ENCODE assay signal across 15 cellular contexts in the genomic region with DNA sequence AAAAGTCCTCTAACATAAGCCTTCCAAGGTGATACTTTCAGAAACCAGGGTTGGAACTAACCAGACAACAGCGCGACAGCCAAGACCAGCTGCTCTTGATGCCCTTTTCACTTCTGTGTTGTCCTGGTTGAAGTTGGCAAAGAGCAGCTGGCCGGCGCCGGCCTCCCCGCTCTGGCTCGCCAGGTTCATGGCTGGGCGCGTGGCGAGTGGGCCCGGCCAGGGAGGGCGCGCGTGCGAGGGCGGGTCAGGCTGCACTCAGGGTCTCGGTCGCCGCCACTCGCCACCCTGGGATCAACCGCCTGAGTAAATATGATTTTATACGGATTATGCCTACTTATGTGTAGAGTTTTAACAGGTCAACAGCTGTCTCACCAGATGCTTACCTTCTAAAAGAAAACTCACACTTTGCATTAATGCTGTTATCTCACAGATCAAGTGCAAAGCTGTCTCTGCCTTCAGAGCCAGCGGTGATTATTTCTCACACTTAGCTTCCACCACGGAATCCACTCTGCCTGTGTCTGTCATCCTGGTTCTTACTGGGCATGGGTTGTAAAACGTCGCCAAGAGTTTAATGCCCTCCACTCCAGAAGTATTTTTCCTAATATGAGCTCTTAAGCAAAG. TPM values are rescaled to one million over a fixed set of nuclear protein-coding genes. Genes with fewer than 3 reads are reported as not detected.
A peak's percentile ranks its signal among the peaks of the same experiment; 100 is the strongest.
DNase-seq lines count a peak whose midpoint lies in the region; ATAC-seq, FAIRE-seq and TF ChIP-seq lines count a peak whose summit lies in the region.
"Had no signal": no experiment of that assay in that cellular context is flagged by ENCODE, and none has a peak within 500 bp of the region (broad histone marks: within the 10 kb centered on the region; RNA-seq: fewer than 3 reads in every experiment).

No MANE protein-coding gene starts in this region.

- H3K9me3 ChIP-seq in adipocyte (ENCODE audit: control insufficient read depth, low read length) = no peaks in the 10 kb centered on the region
- no peaks in the 10 kb centered on the region for H3K9me3 ChIP-seq in skeletal muscle satellite cell (replicated peaks; ENCODE audit: low read length)
- H3K9me3 ChIP-seq: body of pancreas, Peyer's patch had no signal

- H3K4me2 ChIP-seq in skeletal muscle satellite cell (ENCODE audit: low read length) = peak overlapping the region; percentile 19

- H3K4me3 ChIP-seq in adipocyte (ENCODE audit: low read length) = no peak overlapping the region
- H3K4me3 ChIP-seq in skeletal muscle satellite cell (ENCODE audit: low read length) = no peak overlapping the region
- H3K4me3 ChIP-seq: body of pancreas, Peyer's patch had no signal

- FAIRE-seq in D721Med (lab: Jason Lieb, UNC) = peak; percentile 86

- H3K36me3 ChIP-seq in adipocyte (ENCODE audit: control insufficient read depth, insufficient read depth, low read length, severe bottlenecking) (peaks cover 48% of the 10 kb centered on the region), skeletal muscle satellite cell (ENCODE audit: insufficient read depth, low read length) (peaks cover 45% of the 10 kb centered on the region)

- peaks cover 25% of the 10 kb centered on the region for H3K4me1 Mint-ChIP-seq in activated naive CD4-positive, alpha-beta T cell treated with anti-CD3 and anti-CD28 coated beads for 36 hours (ENCODE audit: low read depth)

- no peak overlapping the region for H3K27ac Mint-ChIP-seq in activated naive CD4-positive, alpha-beta T cell treated with anti-CD3 and anti-CD28 coated beads for 36 hours

- peaks cover 14% of the 10 kb centered on the region for H3K4me1 ChIP-seq in adipocyte (ENCODE audit: control insufficient read depth, insufficient read depth, low read length)
- H3K4me1 ChIP-seq in skeletal muscle satellite cell (ENCODE audit: control insufficient read depth, insufficient read depth, low read length) = peaks cover 17% of the 10 kb centered on the region
- H3K4me1 ChIP-seq: body of pancreas had no signal

- peak; percentile 91 for ATAC-seq in left lobe of liver
- ATAC-seq in GM18517 (IDR thresholded peaks at IDR 0.05; ENCODE audit: unreplicated experiment) = no peak

- H3K36me3 Mint-ChIP-seq in activated naive CD4-positive, alpha-beta T cell treated with anti-CD3 and anti-CD28 coated beads for 36 hours (ENCODE audit: low read depth) = peaks cover 17% of the 10 kb centered on the region

- H3K27me3 ChIP-seq in adipocyte (replicated peaks; ENCODE audit: control insufficient read depth, insufficient read depth, low read length) (no peaks in the 10 kb centered on the region), skeletal muscle satellite cell (ENCODE audit: control insufficient read depth, insufficient read depth, low read length) (no peaks in the 10 kb centered on the region)
- H3K27me3 ChIP-seq: body of pancreas, Peyer's patch had no signal

- DNase-seq in D721Med (ENCODE audit: insufficient read length, low spot score) (peak; percentile 88), adipocyte (ENCODE audit: low read depth) (no peak), left lobe of liver (ENCODE audit: low spot score) (peak; percentile 77), OCI-M1 (lab: John Stamatoyannopoulos, UW) (no peak), ecto neural progenitor cell (ENCODE audit: low spot score) (no peak)
- DNase-seq in activated naive CD4-positive, alpha-beta T cell treated with anti-CD3 and anti-CD28 coated beads for 36 hours = no peak
- DNase-seq: activated CD4-positive, CD25-positive, alpha-beta regulatory T cell; activated gamma-delta T cell treated with Interleukin-2 at 50 U/mL for 16 hours; CD4-positive, alpha-beta T cell; NCI-H2081 treated with DMSO at 0.1 percent for 48 hours; NCI-H748 treated with DMSO at 0.1 percent for 48 hours; Peyer's patch had no signal

- no peak overlapping the region for H3K4me3 Mint-ChIP-seq in activated naive CD4-positive, alpha-beta T cell treated with anti-CD3 and anti-CD28 coated beads for 36 hours
- H3K4me3 Mint-ChIP-seq: CD4-positive, alpha-beta T cell had no signal

- H3K9ac ChIP-seq in adipocyte (ENCODE audit: low read length) = peak overlapping the region; percentile 47
- H3K9ac ChIP-seq in skeletal muscle satellite cell (ENCODE audit: low read depth, low read length) = peak overlapping the region; percentile 42

- CTCF ChIA-PET in activated naive CD4-positive, alpha-beta T cell treated with anti-CD3 and anti-CD28 coated beads for 36 hours (lab: Charles Lee) = interaction anchor here (0.8 to 3.5 kb wide), 7 partner anchors 12 to 109 kb away, joined by 3 to 17 read pairs (median 4); no protein-coding TSS in a partner anchor

- intact Hi-C loops in activated naive CD4-positive, alpha-beta T cell treated with anti-CD3 and anti-CD28 coated beads for 36 hours (cut with micrococcal nuclease) = loop anchor here (2.0 kb wide), 2 partner anchors 70 to 140 kb away; partner anchors contain the start of gene NT5C

- H3K9me3 Mint-ChIP-seq in activated naive CD4-positive, alpha-beta T cell treated with anti-CD3 and anti-CD28 coated beads for 36 hours = no peaks in the 10 kb centered on the region
- H3K9me3 Mint-ChIP-seq: CD4-positive, alpha-beta T cell had no signal

- no peak for TF ChIP-seq CTCF in D721Med (IDR thresholded peaks at IDR 0.05; ENCODE audit: insufficient read depth, missing control alignments)

- H3K27me3 Mint-ChIP-seq in activated naive CD4-positive, alpha-beta T cell treated with anti-CD3 and anti-CD28 coated beads for 36 hours (ENCODE audit: low read depth) = no peaks in the 10 kb centered on the region
- H3K27me3 Mint-ChIP-seq: CD4-positive, alpha-beta T cell had no signal

RNA-seq across cellular contexts. Expression of gene KCTD2, which starts 13.5 kb away (rescaled TPM):
- total RNA-seq in left lobe of liver = 7.0 TPM
- total RNA-seq in skeletal muscle satellite cell (2012; rRNA removed) = 10.4 and 10.5 TPM in 2 replicates
- total RNA-seq in activated naive CD4-positive, alpha-beta T cell treated with anti-CD3 and anti-CD28 coated beads for 36 hours = 10 to 100 TPM; 18.7 to 20.8 TPM

RNA-seq across cellular contexts. Expression of gene ATP5PD, which starts 13.8 kb away (rescaled TPM):
- total RNA-seq in left lobe of liver = 177 TPM
- 421 and 460 TPM in 2 replicates for total RNA-seq in skeletal muscle satellite cell (2012; rRNA removed)
- 100 to 1,000 TPM; 227 to 249 TPM for total RNA-seq in activated naive CD4-positive, alpha-beta T cell treated with anti-CD3 and anti-CD28 coated beads for 36 hours

RNA-seq across cellular contexts. Expression of gene SLC16A5, which starts 27.2 kb away (rescaled TPM):
- total RNA-seq in left lobe of liver = 1.2 TPM
- 4.6 and 5.7 TPM in 2 replicates for total RNA-seq in skeletal muscle satellite cell (2012; rRNA removed)
- 1 to 10 TPM; 2.5 to 3.1 TPM for total RNA-seq in activated naive CD4-positive, alpha-beta T cell treated with anti-CD3 and anti-CD28 coated beads for 36 hours

RNA-seq across cellular contexts. Expression of gene MRPL58, which starts 48.1 kb away (rescaled TPM):
- total RNA-seq in left lobe of liver = 25.8 TPM
- 36.7 and 49.9 TPM in 2 replicates for total RNA-seq in skeletal muscle satellite cell (2012; rRNA removed)
- total RNA-seq in activated naive CD4-positive, alpha-beta T cell treated with anti-CD3 and anti-CD28 coated beads for 36 hours = 10 to 100 TPM; 60.6 to 64.5 TPM

RNA-seq across cellular contexts. Expression of gene ARMC7, which starts 49.2 kb away (rescaled TPM):
- total RNA-seq in left lobe of liver = 5.6 TPM
- total RNA-seq in skeletal muscle satellite cell (2012; rRNA removed) = 1.5 and 2.3 TPM in 2 replicates
- 1 to 10 TPM; 3.8 to 4.9 TPM for total RNA-seq in activated naive CD4-positive, alpha-beta T cell treated with anti-CD3 and anti-CD28 coated beads for 36 hours

Comparison
In these comparisons a context has a peak if more than half of its experiments do, and no peak if none do; other contexts are left out.
1. DNase-seq: peak in D721Med (single experiment) and left lobe of liver (single experiment); none in adipocyte (single experiment), activated naive CD4-positive, alpha-beta T cell treated with anti-CD3 and anti-CD28 coated beads for 36 hours (single experiment), OCI-M1 (single experiment) and ecto neural progenitor cell (single experiment).